In the genomic region with DNA sequence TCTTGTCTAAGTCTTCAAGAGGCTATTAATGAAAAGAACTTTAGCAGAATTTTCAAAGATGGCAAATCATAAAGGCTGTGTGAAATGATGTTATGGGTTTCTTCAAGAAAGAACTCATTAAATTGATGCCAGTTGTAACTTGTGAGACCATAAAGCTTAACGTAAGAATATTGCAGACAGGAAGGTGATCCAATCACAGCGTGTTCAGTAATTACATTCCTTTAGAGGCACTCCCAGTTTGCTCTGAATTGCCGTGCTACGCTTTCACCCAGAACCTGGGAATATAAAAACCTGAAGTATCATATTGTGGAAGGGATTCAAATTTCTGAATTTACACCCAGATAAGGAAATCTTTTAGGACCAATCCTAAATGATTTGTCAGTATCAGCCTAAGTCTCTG, we compare ENCODE assay signal across 31 cellular contexts.
"Had no signal": no experiment of that assay in that cellular context is flagged by ENCODE, and none has a peak within 500 bp of the region (broad histone marks: within the 10 kb centered on the region; RNA-seq: fewer than 3 reads in every experiment).

No MANE protein-coding gene starts in this region.

- H3K27ac ChIP-seq: adrenal gland, body of pancreas, SJCRH30 had no signal

- FAIRE-seq: astrocyte, RCC 7860, TTC549 had no signal

- H3K9me3 Mint-ChIP-seq: activated CD8-positive, alpha-beta T cell treated with anti-CD3 and anti-CD28 coated beads for 36 hours; activated naive CD4-positive, alpha-beta T cell treated with anti-CD3 and anti-CD28 coated beads for 36 hours; activated naive CD4-positive, alpha-beta T cell treated with anti-CD3 and anti-CD28 coated beads, Interleukin-2, amount 50 U/mL, for 72 hours; activated T-helper 2 cell treated with anti-CD3 and anti-CD28 coated beads, Interferon-gamma antibody, Interleukin-2, Interleukin-4, amounts not matched to agents 10 μg/mL and 5 μg/mL and 100 μg/mL, durations not matched to agents 14 hours and 24 hours and 36 hours; T-helper 1 cell treated with Interleukin-12 subunit alpha and Interleukin-12 subunit beta and Interleukin-4 antibody, amounts not matched to agents 30 μg/mL and 1 μg/mL, for 36 hours; T-helper 2 cell treated with Interferon-gamma antibody and Interleukin-4, amounts not matched to agents 5 μg/mL and 100 μg/mL, for 36 hours had no signal

- H3K4me1 ChIP-seq: body of pancreas had no signal

- DNase-seq: activated CD4-positive, alpha-beta T cell treated with anti-CD3 and anti-CD28 coated beads, Interleukin-2, amount 10 ng/mL, durations not matched to agents 24 days and 14 days; activated CD4-positive, alpha-beta T cell treated with anti-CD3 and anti-CD28 coated beads, Interleukin-2, amount 50 U/mL, for 4 hours; activated CD8-positive, alpha-beta T cell treated with anti-CD3 and anti-CD28 coated beads for 36 hours; activated gamma-delta T cell; activated naive CD4-positive, alpha-beta T cell treated with anti-CD3 and anti-CD28 coated beads for 36 hours; activated T-cell treated with anti-CD3 and anti-CD28 coated beads, Interleukin-2, amount 50 U/mL, for 1 hour; activated T-cell treated with anti-CD3 and anti-CD28 coated beads, Interleukin-2, amount 50 U/mL, for 72 hours; adrenal gland; body of pancreas; central memory CD4-positive, alpha-beta T cell; NCI-H1105; NCI-H1417 treated with DMSO at 0.1 percent for 48 hours; NCI-H187 treated with DMSO at 0.1 percent for 48 hours; NCI-H2081; NCI-H2171 treated with DMSO at 0.1 percent for 48 hours; NCI-H2227 treated with DMSO at 0.1 percent for 48 hours; NCI-H446; NCI-H510A treated with DMSO at 0.1 percent for 48 hours; NCI-H69; NCI-H82; PC-3; SHP77; SJCRH30; SK-N-SH had no signal

- ATAC-seq: activated CD8-positive, alpha-beta T cell treated with anti-CD3 and anti-CD28 coated beads for 36 hours; activated naive CD4-positive, alpha-beta T cell treated with anti-CD3 and anti-CD28 coated beads, Interleukin-2, amount 50 U/mL, for 72 hours; activated T-cell treated with anti-CD3 and anti-CD28 coated beads, Interleukin-2, amount 50 U/mL, for 72 hours; body of pancreas; PC-3 had no signal

- H3K36me3 Mint-ChIP-seq: activated naive CD4-positive, alpha-beta T cell treated with anti-CD3 and anti-CD28 coated beads, Interleukin-2, amount 50 U/mL, for 72 hours had no signal

- H3K9me3 ChIP-seq: adrenal gland, body of pancreas, SJCRH30, SK-N-SH had no signal

- H3K4me3 Mint-ChIP-seq: activated CD4-positive, alpha-beta T cell treated with anti-CD3 and anti-CD28 coated beads, Interleukin-2, amount 10 ng/mL, durations not matched to agents 24 days and 14 days; activated CD8-positive, alpha-beta T cell treated with anti-CD3 and anti-CD28 coated beads for 36 hours; activated naive CD4-positive, alpha-beta T cell treated with anti-CD3 and anti-CD28 coated beads for 36 hours; activated T-cell treated with anti-CD3 and anti-CD28 coated beads, Interleukin-2, amount 50 U/mL, for 72 hours; T-helper 1 cell treated with Interleukin-12 subunit alpha and Interleukin-12 subunit beta and Interleukin-4 antibody, amounts not matched to agents 30 μg/mL and 1 μg/mL, for 36 hours; T-helper 2 cell treated with Interferon-gamma antibody and Interleukin-4, amounts not matched to agents 5 μg/mL and 100 μg/mL, for 36 hours had no signal

- H3K4me3 ChIP-seq: adrenal gland, body of pancreas, SJCRH30 had no signal

- H3K9me2 ChIP-seq: SK-N-SH had no signal

- H3K27ac Mint-ChIP-seq: activated CD4-positive, alpha-beta T cell treated with anti-CD3 and anti-CD28 coated beads, Interleukin-2, amount 10 ng/mL, durations not matched to agents 24 days and 14 days; activated CD8-positive, alpha-beta T cell treated with anti-CD3 and anti-CD28 coated beads for 36 hours; activated naive CD4-positive, alpha-beta T cell treated with anti-CD3 and anti-CD28 coated beads for 36 hours; activated naive CD4-positive, alpha-beta T cell treated with anti-CD3 and anti-CD28 coated beads, Interleukin-2, amount 50 U/mL, for 72 hours; activated T-cell treated with anti-CD3 and anti-CD28 coated beads, Interleukin-2, amount 50 U/mL, for 72 hours; activated T-helper 2 cell treated with anti-CD3 and anti-CD28 coated beads, Interferon-gamma antibody, Interleukin-2, Interleukin-4, amounts not matched to agents 10 μg/mL and 5 μg/mL and 100 μg/mL, durations not matched to agents 14 hours and 24 hours and 36 hours; T-helper 1 cell treated with Interleukin-12 subunit alpha and Interleukin-12 subunit beta and Interleukin-4 antibody, amounts not matched to agents 30 μg/mL and 1 μg/mL, for 36 hours; T-helper 2 cell treated with Interferon-gamma antibody and Interleukin-4, amounts not matched to agents 5 μg/mL and 100 μg/mL, for 36 hours had no signal

- H3K36me3 ChIP-seq: adrenal gland, SJCRH30 had no signal

- H3K4me2 ChIP-seq: SK-N-SH had no signal

- H3K9ac ChIP-seq: SK-N-SH had no signal

- H3K27me3 ChIP-seq: adrenal gland, body of pancreas, SJCRH30 had no signal
